Comparison of ENCODE assay signal across 29 cellular contexts in the genomic region with DNA sequence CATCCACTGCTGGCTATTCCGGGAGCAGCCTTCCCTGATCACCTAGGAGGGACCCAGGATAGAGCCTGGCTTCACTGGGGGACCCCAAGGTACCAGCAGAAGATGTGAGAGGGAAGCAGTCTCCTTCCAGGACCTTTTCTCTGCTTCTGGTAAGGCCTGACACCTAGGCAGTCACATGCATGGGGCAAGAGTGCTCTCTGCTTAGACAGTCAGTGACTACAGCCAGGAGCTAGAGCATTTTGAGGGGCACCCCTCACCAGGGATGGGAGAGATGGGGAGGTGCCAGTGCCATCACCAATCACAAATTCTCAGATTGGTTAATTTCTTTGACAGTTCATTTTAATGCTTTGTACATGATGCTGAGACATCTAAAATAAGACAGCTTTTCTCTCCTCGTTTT. TPM values are rescaled to one million over a fixed set of nuclear protein-coding genes. Genes with fewer than 3 reads are reported as not detected.
"Had no signal": no experiment of that assay in that cellular context is flagged by ENCODE, and none has a peak within 500 bp of the region (broad histone marks: within the 10 kb centered on the region; RNA-seq: fewer than 3 reads in every experiment).

No MANE protein-coding gene starts in this region.

- H3K27ac ChIP-seq: colonic mucosa, coronary artery, dorsolateral prefrontal cortex, epithelial cell of prostate, esophagus squamous epithelium, foreskin keratinocyte, gastrocnemius medialis, gastroesophageal sphincter, hepatocyte had no signal

- ATAC-seq: effector memory CD8-positive, alpha-beta T cell; esophagus mucosa; gastrocnemius medialis; gastroesophageal sphincter; heart left ventricle; heart right ventricle had no signal

- H3K4me1 ChIP-seq: colonic mucosa, esophagus squamous epithelium, foreskin keratinocyte had no signal

- H3K9me3 ChIP-seq: colonic mucosa, esophagus squamous epithelium, gastrocnemius medialis had no signal

- H3K36me3 ChIP-seq: colonic mucosa, esophagus squamous epithelium, gastrocnemius medialis, gastroesophageal sphincter, heart left ventricle, heart right ventricle had no signal

- H3K4me3 ChIP-seq: colonic mucosa, coronary artery, dorsolateral prefrontal cortex, esophagus squamous epithelium, gastrocnemius medialis, gastroesophageal sphincter, heart left ventricle, heart right ventricle, hepatocyte had no signal

- FAIRE-seq: colon, endometrium, endothelial cell of umbilical vein, frontal cortex had no signal

- H3K27me3 ChIP-seq: colonic mucosa, dorsolateral prefrontal cortex, esophagus squamous epithelium, gastrocnemius medialis, gastroesophageal sphincter, heart left ventricle, heart right ventricle, hepatocyte had no signal

- DNase-seq: colonic mucosa; cortex of kidney; dermis blood vessel endothelial cell; dorsolateral prefrontal cortex; effector CD4-positive, alpha-beta T cell; effector CD8-positive, alpha-beta T cell; effector memory CD4-positive, alpha-beta T cell; effector memory CD8-positive, alpha-beta T cell; endodermal cell; erythroblast; esophagus squamous epithelium; foreskin fibroblast; foreskin keratinocyte; foreskin melanocyte; gastrocnemius medialis; glutamatergic neuron; heart left ventricle; heart right ventricle; hippocampal formation had no signal

RNA-seq across cellular contexts. Expression of gene EGR2, which starts 25.6 kb away (rescaled TPM):
- total RNA-seq: dermis microvascular lymphatic vessel endothelial cell, foreskin keratinocyte had no signal
